Comparison of ENCODE assay signal across 17 cellular contexts in the genomic region with DNA sequence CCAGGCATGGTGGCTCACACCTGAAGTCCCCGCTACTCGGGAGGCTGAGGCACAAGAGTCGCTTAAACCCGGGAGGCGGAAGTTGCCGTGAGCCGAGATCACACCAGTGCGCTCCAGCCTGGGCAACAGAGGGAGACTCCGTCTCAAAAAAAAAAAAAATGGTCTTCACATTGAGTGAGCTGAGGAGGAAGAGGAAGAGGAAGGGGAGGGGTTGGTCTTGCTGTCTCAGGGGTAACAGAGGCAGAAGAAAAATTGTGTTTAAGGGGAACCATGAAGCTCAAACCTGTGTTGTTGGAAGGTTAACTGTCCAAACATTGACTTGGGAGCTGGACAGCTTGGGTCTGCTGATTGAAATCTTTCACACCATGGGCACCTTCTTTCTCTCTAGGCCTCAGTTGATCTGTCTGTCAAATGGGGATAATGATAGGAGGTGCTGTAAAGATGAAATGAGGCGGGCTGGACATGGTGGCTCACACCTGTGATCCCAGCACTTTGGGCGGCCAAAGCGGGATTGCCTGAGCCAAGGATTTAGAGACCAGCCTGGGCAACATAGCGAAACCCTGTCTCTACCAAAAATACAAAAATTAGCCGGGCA. TPM values are rescaled to one million over a fixed set of nuclear protein-coding genes. Genes with fewer than 3 reads are reported as not detected.
A peak's percentile ranks its signal among the peaks of the same experiment; 100 is the strongest.
DNase-seq lines count a peak whose midpoint lies in the region; ATAC-seq, FAIRE-seq and TF ChIP-seq lines count a peak whose summit lies in the region.
"Had no signal": no experiment of that assay in that cellular context is flagged by ENCODE, and none has a peak within 500 bp of the region (broad histone marks: within the 10 kb centered on the region; RNA-seq: fewer than 3 reads in every experiment).

No MANE protein-coding gene starts in this region.

- intact Hi-C loops in ovary (cut with DNase I) = no loop called here

- no peak for TF ChIP-seq CTCF in DOHH2 (IDR thresholded peaks at IDR 0.05; ENCODE audit: low read depth, low read length, poor library complexity, severe bottlenecking)
- TF ChIP-seq CTCF in astrocyte (IDR thresholded peaks at IDR 0.05; ENCODE audit: insufficient read depth, low read depth, low read length) = no peak
- no peak for TF ChIP-seq CTCF in osteocyte (IDR thresholded peaks at IDR 0.05)
- TF ChIP-seq CTCF in ovary (IDR thresholded peaks at IDR 0.05) = no peak

- H3K27ac Mint-ChIP-seq in astrocyte (ENCODE audit: unreplicated experiment) = peak overlapping the region; percentile 41
- H3K27ac Mint-ChIP-seq in osteocyte (ENCODE audit: unreplicated experiment) = peak overlapping the region; percentile 50

- no peak overlapping the region for H3K4me3 Mint-ChIP-seq in astrocyte (ENCODE audit: unreplicated experiment)
- H3K4me3 Mint-ChIP-seq in osteocyte (ENCODE audit: unreplicated experiment) = no peak overlapping the region

- H4K20me1 ChIP-seq in BLaER1 (peaks cover 100% of the 10 kb centered on the region), DOHH2 (ENCODE audit: control insufficient read depth, insufficient read depth, low read depth, low read length) (no peaks in the 10 kb centered on the region; the same call in 1 of the 2 replicates), astrocyte (ENCODE audit: insufficient read depth, low read length) (peaks cover 6% of the 10 kb centered on the region)

- no peaks in the 10 kb centered on the region for H3K27me3 Mint-ChIP-seq in astrocyte (ENCODE audit: low read depth, unreplicated experiment)
- no peaks in the 10 kb centered on the region for H3K27me3 Mint-ChIP-seq in osteocyte (ENCODE audit: unreplicated experiment)

- H3K9me2 ChIP-seq in DOHH2 (replicated peaks; ENCODE audit: control insufficient read depth, low read length) = no peaks in the 10 kb centered on the region

- H3K4me2 ChIP-seq in BLaER1 (peak overlapping the region; percentile 55), DOHH2 (ENCODE audit: low read length) (peak overlapping the region; percentile 26), astrocyte (ENCODE audit: low read length) (no peak overlapping the region)
- H3K4me2 ChIP-seq: KMS-11 had no signal

- 93 to 95% (median 95%) methylated on average over 14 of the region's 14 CpGs for WGBS in ovary, 3 donors

- H3K36me3 Mint-ChIP-seq in astrocyte (ENCODE audit: low read depth, unreplicated experiment) (peaks cover 7% of the 10 kb centered on the region), osteocyte (ENCODE audit: unreplicated experiment) (peaks cover 8% of the 10 kb centered on the region)

- H3K4me1 Mint-ChIP-seq in astrocyte (ENCODE audit: low read depth, unreplicated experiment) (peaks cover 6% of the 10 kb centered on the region), osteocyte (ENCODE audit: unreplicated experiment) (peaks cover 37% of the 10 kb centered on the region)

- H3K4me1 ChIP-seq in BLaER1 (peaks cover 48% of the 10 kb centered on the region), DOHH2 (ENCODE audit: control insufficient read depth, low read length) (peaks cover 12% of the 10 kb centered on the region), astrocyte (ENCODE audit: insufficient read depth, low read length) (peaks cover 9% of the 10 kb centered on the region), ovary (ENCODE audit: insufficient read depth) (peaks cover 5% of the 10 kb centered on the region)

- H3K36me3 ChIP-seq in BLaER1 = peaks cover 89% of the 10 kb centered on the region
- peaks cover 3% of the 10 kb centered on the region; the same call in 1 of the 2 replicates for H3K36me3 ChIP-seq in DOHH2 (ENCODE audit: control insufficient read depth, low read length)
- peaks cover 2% of the 10 kb centered on the region for H3K36me3 ChIP-seq in astrocyte (ENCODE audit: insufficient read depth, low read length)
- H3K36me3 ChIP-seq in ovary = no peaks in the 10 kb centered on the region
- H3K36me3 ChIP-seq: cardiac muscle cell had no signal

- no peak for FAIRE-seq in astrocyte (lab: Jason Lieb, UNC)

- no peak for TF ChIP-seq EP300 in ovary (IDR thresholded peaks at IDR 0.05)

- no peak overlapping the region; the same call in 1 of the 2 replicates for H3K9ac ChIP-seq in BLaER1
- no peak overlapping the region for H3K9ac ChIP-seq in astrocyte (ENCODE audit: low read length)
- H3K9ac ChIP-seq: KMS-11 had no signal

- ATAC-seq in GM19328 (IDR thresholded peaks at IDR 0.05; ENCODE audit: unreplicated experiment) = no peak
- ATAC-seq: Panc1 had no signal

- DNase-seq in astrocyte (ENCODE audit: low read depth) = no peak
- DNase-seq in osteocyte (ENCODE audit: extremely low spot score, unreplicated experiment) = no peak
- no peak for DNase-seq in DMS153 treated with DMSO at 0.1 percent for 48 hours (lab: John Stamatoyannopoulos, UW; ENCODE audit: unreplicated experiment)
- no peak for DNase-seq in ovary
- DNase-seq: activated CD4-positive, alpha-beta T cell treated with anti-CD3 and anti-CD28 coated beads for 48 hours; activated effector memory CD4-positive, alpha-beta T cell treated with Interleukin-2 at 50 U/mL for 16 hours; foreskin melanocyte; NCI-H1694 treated with DMSO at 0.1 percent for 48 hours; NCI-H524 had no signal

- H3K9me3 ChIP-seq in BLaER1 (peaks cover 4% of the 10 kb centered on the region; the same call in 1 of the 2 replicates), DOHH2 (ENCODE audit: control insufficient read depth, insufficient read depth, low read length) (no peaks in the 10 kb centered on the region), astrocyte (ENCODE audit: insufficient read depth, low read depth, low read length) (no peaks in the 10 kb centered on the region), ovary (no peaks in the 10 kb centered on the region)

- H3K9me3 Mint-ChIP-seq in astrocyte (ENCODE audit: unreplicated experiment) = no peaks in the 10 kb centered on the region
- no peaks in the 10 kb centered on the region for H3K9me3 Mint-ChIP-seq in osteocyte (ENCODE audit: unreplicated experiment)

- H3K27me3 ChIP-seq in BLaER1 = no peaks in the 10 kb centered on the region
- H3K27me3 ChIP-seq in DOHH2 (ENCODE audit: control insufficient read depth, low read length) = no peaks in the 10 kb centered on the region
- H3K27me3 ChIP-seq in astrocyte (ENCODE audit: insufficient read depth, low read length) = no peaks in the 10 kb centered on the region
- no peaks in the 10 kb centered on the region for H3K27me3 ChIP-seq in ovary
- H3K27me3 ChIP-seq: cardiac muscle cell had no signal

- H3K27ac ChIP-seq in BLaER1 (no peak overlapping the region), DOHH2 (ENCODE audit: low read depth, low read length) (no peak overlapping the region), astrocyte (ENCODE audit: low read depth, low read length) (no peak overlapping the region), ovary (no peak overlapping the region)
- H3K27ac ChIP-seq: cardiac muscle cell, KMS-11 had no signal

- peaks cover 51% of the 10 kb centered on the region for H3K79me2 ChIP-seq in DOHH2 (ENCODE audit: control insufficient read depth, low read length)
- peaks cover 39% of the 10 kb centered on the region for H3K79me2 ChIP-seq in astrocyte (ENCODE audit: insufficient read depth, low read length)

- TF ChIP-seq POLR2A in ovary (IDR thresholded peaks at IDR 0.05) = no peak

- H3F3A ChIP-seq in DOHH2 (ENCODE audit: control insufficient read depth, insufficient read depth) = no peaks in the 10 kb centered on the region

- H2AFZ ChIP-seq in astrocyte (ENCODE audit: low read depth, low read length) = no peak overlapping the region

- H3K4me3 ChIP-seq in BLaER1 (no peak overlapping the region), DOHH2 (ENCODE audit: low read length) (no peak overlapping the region), astrocyte (ENCODE audit: insufficient read depth, low read depth, low read length) (no peak overlapping the region), ovary (no peak overlapping the region)
- H3K4me3 ChIP-seq: cardiac muscle cell had no signal

RNA-seq across cellular contexts. Expression of gene SLC44A2, which starts 9.8 kb away (rescaled TPM):
- total RNA-seq in astrocyte = 91.6 and 94.5 TPM in 2 replicates
- 225 and 233 TPM in 2 replicates for total RNA-seq in osteocyte
- 100 to 1,000 TPM in 1 of 7 donors, 10 to 100 TPM in 6; 18.1 to 137 (median 52.3) TPM for total RNA-seq in ovary
- 10 to 100 TPM; 37.6 to 94.1 TPM for polyA plus RNA-seq in ovary

RNA-seq across cellular contexts. Expression of gene AP1M2, which starts 28.4 kb away (rescaled TPM):
- total RNA-seq in astrocyte (1.7 and 4.5 TPM in 2 replicates), osteocyte (not detected in 2 replicates), ovary (10 to 100 TPM in 1 of 7 donors, 1 to 10 TPM in 4, under 1 TPM in 1, not detected in 1; 0.86 to 45.5 (median 3.8) TPM)
- polyA plus RNA-seq in ovary = under 1 TPM; 0.19 to 0.40 TPM
- total RNA-seq: lung microvascular endothelial cell; T-helper 1 cell treated with Interleukin-12 subunit alpha and Interleukin-12 subunit beta and Interleukin-4 antibody, amounts not matched to agents 30 ng/mL and 1 ng/mL, for 36 hours had no signal

RNA-seq across cellular contexts. Expression of gene ILF3, which starts 38.6 kb away (rescaled TPM):
- total RNA-seq in astrocyte (228 and 244 TPM in 2 replicates), osteocyte (223 and 231 TPM in 2 replicates), ovary (100 to 1,000 TPM in 6 of 7 donors, 10 to 100 TPM in 1; 90.0 to 295 (median 246) TPM)
- 100 to 1,000 TPM; 120 to 149 TPM for polyA plus RNA-seq in ovary

RNA-seq across cellular contexts. Expression of gene CDKN2D, which starts 46.7 kb away (rescaled TPM):
- total RNA-seq in astrocyte (5.4 and 6.1 TPM in 2 replicates), osteocyte (9.4 and 13.0 TPM in 2 replicates), ovary (1 to 10 TPM; 4.4 to 7.4 (median 5.6) TPM)
- 1 to 10 TPM; 2.8 to 7.6 TPM for polyA plus RNA-seq in ovary

RNA-seq across cellular contexts. Expression of gene KRI1, which starts 49.7 kb away (rescaled TPM):
- total RNA-seq in astrocyte = 14.1 and 15.9 TPM in 2 replicates
- total RNA-seq in osteocyte = 29.0 and 29.3 TPM in 2 replicates
- 10 to 100 TPM; 12.3 to 28.9 (median 23.6) TPM for total RNA-seq in ovary
- polyA plus RNA-seq in ovary = 10 to 100 TPM; 20.1 to 24.2 TPM
